15 cellular contexts compared by ENCODE assay signal in the genomic region with DNA sequence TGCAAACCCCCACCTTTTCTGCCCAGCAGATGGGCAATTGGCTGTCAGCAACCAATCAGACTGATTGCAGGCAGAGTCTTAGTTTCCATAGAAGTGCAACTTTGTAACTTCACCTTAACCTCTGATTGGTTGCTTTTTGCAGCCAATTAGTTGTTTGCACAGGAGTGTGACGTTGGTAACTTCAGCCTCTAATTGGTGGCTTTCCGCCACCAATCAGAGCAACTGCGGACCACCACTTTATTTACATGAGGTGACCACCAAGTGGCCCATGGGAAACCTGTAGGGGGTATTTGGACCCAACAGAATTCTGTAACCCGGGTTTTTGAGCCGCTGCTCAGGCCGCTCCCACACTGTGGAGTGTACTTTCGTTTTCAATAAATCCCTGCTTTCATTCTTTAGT. TPM values are rescaled to one million over a fixed set of nuclear protein-coding genes. Genes with fewer than 3 reads are reported as not detected.
A peak's percentile ranks its signal among the peaks of the same experiment; 100 is the strongest.
DNase-seq lines count a peak whose midpoint lies in the region; ATAC-seq lines count a peak whose summit lies in the region.
"Had no signal": no experiment of that assay in that cellular context is flagged by ENCODE, and none has a peak within 500 bp of the region (broad histone marks: within the 10 kb centered on the region; RNA-seq: fewer than 3 reads in every experiment).

No MANE protein-coding gene starts in this region.

- H3K27me3 Mint-ChIP-seq in activated CD4-positive, alpha-beta T cell treated with anti-CD3 and anti-CD28 coated beads, Interleukin-2, amount 10 ng/mL, durations not matched to agents 24 days and 14 days, result no peaks in the 10 kb centered on the region
- H3K27me3 Mint-ChIP-seq: activated B cell treated with CpG ODN at 0.5 μM for 24 hours had no signal

- no peak overlapping the region for H3K27ac Mint-ChIP-seq in activated CD4-positive, alpha-beta T cell treated with anti-CD3 and anti-CD28 coated beads, Interleukin-2, amount 10 ng/mL, durations not matched to agents 24 days and 14 days
- H3K27ac Mint-ChIP-seq: activated B cell treated with CpG ODN at 0.5 μM for 24 hours, neural progenitor cell had no signal

- no peaks in the 10 kb centered on the region for H3K9me3 Mint-ChIP-seq in activated CD4-positive, alpha-beta T cell treated with anti-CD3 and anti-CD28 coated beads, Interleukin-2, amount 10 ng/mL, durations not matched to agents 24 days and 14 days
- H3K9me3 Mint-ChIP-seq: activated B cell treated with CpG ODN at 0.5 μM for 24 hours, neural progenitor cell had no signal

- DNase-seq in COLO829 (ENCODE audit: low spot score) (peak; percentile 28), T1000 (lab: John Stamatoyannopoulos, UW) (peak; percentile 49), fibroblast of peridontal ligament (ENCODE audit: extremely low read depth) (peak; percentile 100), NCI-H82 treated with DMSO at 0.1 percent for 48 hours (lab: John Stamatoyannopoulos, UW; ENCODE audit: unreplicated experiment) (no peak)
- DNase-seq in activated CD4-positive, alpha-beta T cell treated with anti-CD3 and anti-CD28 coated beads, Interleukin-2, amount 10 ng/mL, durations not matched to agents 24 days and 14 days, result no peak
- no peak for DNase-seq in activated CD4-positive, alpha-beta T cell treated with anti-CD3 and anti-CD28 coated beads, Interleukin-2, amount 50 U/mL, for 48 hours
- DNase-seq: activated B cell treated with CpG ODN at 0.5 μM for 24 hours; activated effector memory CD4-positive, alpha-beta T cell treated with anti-CD3 and anti-CD28 coated beads, Interleukin-2, amount 50 U/mL, for 16 hours; effector CD8-positive, alpha-beta T cell; NCI-H1092 treated with DMSO at 0.1 percent for 48 hours; PC-3; thyroid gland had no signal

- ATAC-seq in GM21390 (IDR thresholded peaks at IDR 0.05; ENCODE audit: unreplicated experiment), result no peak
- ATAC-seq: PC-3 had no signal

- H3K9ac ChIP-seq in rectal smooth muscle tissue (ENCODE audit: low read length), result no peak overlapping the region
- H3K9ac ChIP-seq: neural progenitor cell had no signal

- H3K4me3 Mint-ChIP-seq in activated CD4-positive, alpha-beta T cell treated with anti-CD3 and anti-CD28 coated beads, Interleukin-2, amount 10 ng/mL, durations not matched to agents 24 days and 14 days, result no peak overlapping the region
- H3K4me3 Mint-ChIP-seq: activated B cell treated with CpG ODN at 0.5 μM for 24 hours, neural progenitor cell had no signal

- no peaks in the 10 kb centered on the region for H3K4me1 ChIP-seq in rectal smooth muscle tissue (ENCODE audit: control insufficient read depth, insufficient read depth, low read length)
- H3K4me1 ChIP-seq: neural progenitor cell, thyroid gland had no signal

- intact Hi-C loops in activated CD4-positive, alpha-beta T cell treated with anti-CD3 and anti-CD28 coated beads, Interleukin-2, amount 10 ng/mL, durations not matched to agents 24 days and 14 days (cut with micrococcal nuclease), result no loop called here

- peaks cover 15% of the 10 kb centered on the region for H3K4me1 Mint-ChIP-seq in activated CD4-positive, alpha-beta T cell treated with anti-CD3 and anti-CD28 coated beads, Interleukin-2, amount 10 ng/mL, durations not matched to agents 24 days and 14 days
- H3K4me1 Mint-ChIP-seq: activated B cell treated with CpG ODN at 0.5 μM for 24 hours had no signal

- H3K36me3 ChIP-seq in rectal smooth muscle tissue (ENCODE audit: control insufficient read depth, insufficient read depth, low read length), result no peaks in the 10 kb centered on the region
- H3K36me3 ChIP-seq: neural progenitor cell, thyroid gland had no signal

- H3K36me3 Mint-ChIP-seq in activated CD4-positive, alpha-beta T cell treated with anti-CD3 and anti-CD28 coated beads, Interleukin-2, amount 10 ng/mL, durations not matched to agents 24 days and 14 days (ENCODE audit: low read depth), result peaks cover 54% of the 10 kb centered on the region

- no peaks in the 10 kb centered on the region for H3K27me3 ChIP-seq in rectal smooth muscle tissue (ENCODE audit: control insufficient read depth, insufficient read depth, low read length)
- H3K27me3 ChIP-seq: neural progenitor cell, thyroid gland had no signal

- no peak overlapping the region for H3K27ac ChIP-seq in rectal smooth muscle tissue (ENCODE audit: low read depth, low read length)
- H3K27ac ChIP-seq: neural progenitor cell, thyroid gland had no signal

- peak overlapping the region; percentile 49 for H3K4me3 ChIP-seq in rectal smooth muscle tissue (ENCODE audit: low read length)
- H3K4me3 ChIP-seq: neural progenitor cell, thyroid gland had no signal

RNA-seq across cellular contexts. Expression of a gene that starts 32.3 kb away (rescaled TPM):
- 47.4 and 48.5 TPM in 2 replicates for total RNA-seq in activated CD4-positive, alpha-beta T cell treated with anti-CD3 and anti-CD28 coated beads, Interleukin-2, amount 10 ng/mL, durations not matched to agents 24 days and 14 days

RNA-seq across cellular contexts. Expression of a gene that starts 36.0 kb away (rescaled TPM):
- total RNA-seq in activated CD4-positive, alpha-beta T cell treated with anti-CD3 and anti-CD28 coated beads, Interleukin-2, amount 10 ng/mL, durations not matched to agents 24 days and 14 days, result 4.1 and 5.2 TPM in 2 replicates

RNA-seq across cellular contexts. Expression of a gene that starts 53.5 kb away (rescaled TPM):
- 9.4 and 12.1 TPM in 2 replicates for total RNA-seq in activated CD4-positive, alpha-beta T cell treated with anti-CD3 and anti-CD28 coated beads, Interleukin-2, amount 10 ng/mL, durations not matched to agents 24 days and 14 days
- total RNA-seq: activated B cell treated with CpG ODN at 0.5 μM for 24 hours, thyroid gland had no signal

Comparison
In these comparisons a context has a peak if more than half of its experiments do, and no peak if none do; other contexts are left out.
1. DNase-seq: peak in COLO829 (single experiment), T1000 (single experiment) and fibroblast of peridontal ligament (single experiment); none in activated CD4-positive, alpha-beta T cell treated with anti-CD3 and anti-CD28 coated beads, Interleukin-2, amount 10 ng/mL, durations not matched to agents 24 days and 14 days (single experiment), activated CD4-positive, alpha-beta T cell treated with anti-CD3 and anti-CD28 coated beads, Interleukin-2, amount 50 U/mL, for 48 hours (0 of 2) and NCI-H82 treated with DMSO at 0.1 percent for 48 hours (single experiment).